In genomic region chr2:111850646-111851045, GRCh38 we compare ENCODE assay signal across 8 cellular contexts. TPM values are rescaled to one million over a fixed set of nuclear protein-coding genes. Genes with fewer than 3 reads are reported as not detected.
A peak's percentile ranks its signal among the peaks of the same experiment; 100 is the strongest.
DNase-seq lines count a peak whose midpoint lies in the region; ATAC-seq and TF ChIP-seq lines count a peak whose summit lies in the region.
"Not testable (repeated sequence)": the region's sequence is repeated elsewhere in the genome, so short reads cannot be mapped to it uniquely, and the experiment has no call there.

No MANE protein-coding gene starts in this region.

- not testable (repeated sequence) for H3K4me2 ChIP-seq in osteoblast (ENCODE audit: insufficient read depth, low read length)

- H4K20me1 ChIP-seq in osteoblast (ENCODE audit: insufficient read depth, low read length) = not testable (repeated sequence)

- H3K9me3 ChIP-seq in Peyer's patch; osteoblast (ENCODE audit: low read depth, low read length); tibial nerve: not testable (repeated sequence)

- not testable (repeated sequence) for H3K79me2 ChIP-seq in osteoblast (ENCODE audit: insufficient read depth, low read length)

- H3K36me3 ChIP-seq in Peyer's patch; osteoblast (ENCODE audit: insufficient read depth, low read length): not testable (repeated sequence)
- H3K36me3 ChIP-seq in tibial nerve = peaks cover 0 to 25% (median 0%) of the 10 kb centered on the region in 3 donors

- CTCF ChIA-PET in activated CD4-positive, alpha-beta memory T cell treated with anti-CD3 and anti-CD28 coated beads, Interleukin-2, amount 10 ng/mL, durations not matched to agents 7 days and 5 days (lab: Charles Lee) = not testable (repeated sequence)

- POLR2A ChIA-PET in activated CD4-positive, alpha-beta memory T cell treated with anti-CD3 and anti-CD28 coated beads, Interleukin-2, amount 10 ng/mL, durations not matched to agents 7 days and 5 days (lab: Charles Lee) = not testable (repeated sequence)

- H3K4me1 ChIP-seq in Peyer's patch; osteoblast (ENCODE audit: insufficient read depth, low read length); tibial nerve: not testable (repeated sequence)

- not testable (repeated sequence) for H3K27me3 Mint-ChIP-seq in activated CD4-positive, alpha-beta memory T cell treated with anti-CD3 and anti-CD28 coated beads, Interleukin-2, amount 10 ng/mL, durations not matched to agents 7 days and 5 days

- TF ChIP-seq POLR2A in Peyer's patch (IDR thresholded peaks at IDR 0.05); tibial nerve (IDR thresholded peaks at IDR 0.05): not testable (repeated sequence)

- peak; percentile 9 for DNase-seq in DMS 273 treated with DMSO at 0.1 percent for 48 hours (lab: John Stamatoyannopoulos, UW)
- DNase-seq in Peyer's patch = peak in 1 of 3 donors; percentile 71
- DNase-seq in activated CD4-positive, alpha-beta memory T cell treated with anti-CD3 and anti-CD28 coated beads, Interleukin-2, amount 10 ng/mL, durations not matched to agents 7 days and 5 days = peak; percentile 35
- DNase-seq in coronary artery (ENCODE audit: low spot score); left ventricle myocardium superior; osteoblast (ENCODE audit: insufficient read length, low spot score, missing footprints): not testable (repeated sequence)
- peak in 1 of 2 donors; percentile 53 for DNase-seq in tibial nerve (ENCODE audit: low spot score in 2 of 2)

- not testable (repeated sequence) for TF ChIP-seq EP300 in tibial nerve (IDR thresholded peaks at IDR 0.05)

- not testable (repeated sequence) for H3K4me3 Mint-ChIP-seq in activated CD4-positive, alpha-beta memory T cell treated with anti-CD3 and anti-CD28 coated beads, Interleukin-2, amount 10 ng/mL, durations not matched to agents 7 days and 5 days

- H3K27ac ChIP-seq in Peyer's patch; coronary artery; osteoblast (ENCODE audit: low read depth, low read length); tibial nerve: not testable (repeated sequence)

- intact Hi-C loops in left ventricle myocardium superior (cut with micrococcal nuclease) = not testable (repeated sequence)

- H3K4me3 ChIP-seq in Peyer's patch; coronary artery; osteoblast (ENCODE audit: insufficient read depth, low read length); tibial nerve: not testable (repeated sequence)

- peak; percentile 68 for ATAC-seq in left ventricle myocardium superior

- not testable (repeated sequence) for H3K4me1 Mint-ChIP-seq in activated CD4-positive, alpha-beta memory T cell treated with anti-CD3 and anti-CD28 coated beads, Interleukin-2, amount 10 ng/mL, durations not matched to agents 7 days and 5 days

- not testable (repeated sequence) for H3K27me3 ChIP-seq in Peyer's patch; osteoblast (ENCODE audit: insufficient read depth, low read length); tibial nerve

- TF ChIP-seq CTCF in LNCAP (IDR thresholded peaks at IDR 0.05) (peak; percentile 53), Peyer's patch (IDR thresholded peaks at IDR 0.05) (peak in 4 of 6 experiments; percentile 14 to 29 (median 26)), coronary artery (IDR thresholded peaks at IDR 0.05) (peak; percentile 22), osteoblast (IDR thresholded peaks at IDR 0.05; ENCODE audit: extremely low read depth, low read depth, low read length) (peak; percentile 37), tibial nerve (IDR thresholded peaks at IDR 0.05) (peak in 3 of 5 experiments; percentile 32 to 41 (median 40))

- WGBS in tibial nerve, 2 donors = 17 to 20% methylated on average over 4 of the region's 4 CpGs

- not testable (repeated sequence) for H3K27ac Mint-ChIP-seq in activated CD4-positive, alpha-beta memory T cell treated with anti-CD3 and anti-CD28 coated beads, Interleukin-2, amount 10 ng/mL, durations not matched to agents 7 days and 5 days

- H3K36me3 Mint-ChIP-seq in activated CD4-positive, alpha-beta memory T cell treated with anti-CD3 and anti-CD28 coated beads, Interleukin-2, amount 10 ng/mL, durations not matched to agents 7 days and 5 days (ENCODE audit: low read depth) = peaks cover 31% of the 10 kb centered on the region

- not testable (repeated sequence) for H3K9me3 Mint-ChIP-seq in activated CD4-positive, alpha-beta memory T cell treated with anti-CD3 and anti-CD28 coated beads, Interleukin-2, amount 10 ng/mL, durations not matched to agents 7 days and 5 days

- H2AFZ ChIP-seq in osteoblast (ENCODE audit: low read length) = not testable (repeated sequence)

RNA-seq across cellular contexts. Expression of gene ANAPC1, which starts 33.3 kb away (rescaled TPM):
- 100 to 1,000 TPM in 1 of 4 donors, 10 to 100 TPM in 3; 26.3 to 173 (median 52.5) TPM for total RNA-seq in Peyer's patch
- 10 to 100 TPM; 52.1 to 52.5 TPM for total RNA-seq in activated CD4-positive, alpha-beta memory T cell treated with anti-CD3 and anti-CD28 coated beads, Interleukin-2, amount 10 ng/mL, durations not matched to agents 7 days and 5 days
- total RNA-seq in left ventricle myocardium superior = 18.5 TPM
- 48.1 and 50.1 TPM in 2 replicates for total RNA-seq in osteoblast
- 10 to 100 TPM; 31.0 to 75.3 (median 58.2) TPM for total RNA-seq in tibial nerve

RNA-seq across cellular contexts. Expression of gene MERTK, which starts 47.8 kb away (rescaled TPM):
- total RNA-seq in Peyer's patch = 10 to 100 TPM in 2 of 4 donors, 1 to 10 TPM in 2; 8.6 to 56.9 (median 18.5) TPM
- total RNA-seq in activated CD4-positive, alpha-beta memory T cell treated with anti-CD3 and anti-CD28 coated beads, Interleukin-2, amount 10 ng/mL, durations not matched to agents 7 days and 5 days = under 1 TPM; 0.20 to 0.35 TPM
- 5.0 TPM for total RNA-seq in left ventricle myocardium superior
- 0.59 and 0.72 TPM in 2 replicates for total RNA-seq in osteoblast
- 10 to 100 TPM; 22.7 to 61.8 (median 29.3) TPM for total RNA-seq in tibial nerve
